Comparison of ENCODE assay signal across 1 cellular context in genomic region chr9:6910497-6910896, GRCh38.
TF ChIP-seq lines count a peak whose summit lies in the region.

No MANE protein-coding gene starts in this region.

TF ChIP-seq in HepG2, 621 proteins besides CTCF, POLR2A, EP300 and RAD21 (continued from another document):
- TF ChIP-seq ATF6 (CRISPR knock-in tag; conservative IDR thresholded peaks at IDR 0.05) (no peak), KDM6A (CRISPR knock-in tag; IDR thresholded peaks at IDR 0.05; ENCODE audit: low read depth) (no peak), ESRRA (CRISPR knock-in tag; IDR thresholded peaks at IDR 0.05; ENCODE audit: low read depth) (no peak), ZNF232 (CRISPR knock-in tag; IDR thresholded peaks at IDR 0.05; ENCODE audit: borderline replicate concordance) (no peak), ATF1 (CRISPR knock-in tag; IDR thresholded peaks at IDR 0.05) (no peak)
